9 cellular contexts compared by ENCODE assay signal in genomic region chr6:156718647-156719394, GRCh38. TPM values are rescaled to one million over a fixed set of nuclear protein-coding genes. Genes with fewer than 3 reads are reported as not detected.
DNase-seq lines count a peak whose midpoint lies in the region; ATAC-seq and TF ChIP-seq lines count a peak whose summit lies in the region.
"Had no signal": no experiment of that assay in that cellular context is flagged by ENCODE, and none has a peak within 500 bp of the region (broad histone marks: within the 10 kb centered on the region; RNA-seq: fewer than 3 reads in every experiment).

No MANE protein-coding gene starts in this region.

- H3K4me1 ChIP-seq in OCI-LY7 (ENCODE audit: insufficient read depth, low read length, poor library complexity, severe bottlenecking) (peaks cover 30% of the 10 kb centered on the region), esophagus muscularis mucosa (peaks cover 16 to 34% (median 29%) of the 10 kb centered on the region in 4 donors)

- in situ Hi-C loops in GM13976 (cut with MboI; ENCODE audit: low sequenced_read_pairs, unreplicated experiment) = no loop called here

- no peaks in the 10 kb centered on the region for H3K79me2 ChIP-seq in OCI-LY7 (ENCODE audit: insufficient read depth, low read depth, low read length)
- H3K79me2 ChIP-seq: parathyroid adenoma had no signal

- no peaks in the 10 kb centered on the region for H3K9me3 Mint-ChIP-seq in activated CD8-positive, alpha-beta T cell treated with anti-CD3 and anti-CD28 coated beads, Interleukin-2, amount 10 ng/mL, durations not matched to agents 7 days and 5 days (ENCODE audit: insufficient read depth)

- POLR2A ChIA-PET in OCI-LY7 (lab: Charles Lee) = interaction anchor here (0.7 kb wide), 1 partner anchor 36 kb away, joined by 7 read pairs; no protein-coding TSS in a partner anchor
- POLR2A ChIA-PET in activated CD8-positive, alpha-beta T cell treated with anti-CD3 and anti-CD28 coated beads, Interleukin-2, amount 10 ng/mL, durations not matched to agents 7 days and 5 days (lab: Charles Lee) = no interaction called here

- H3K27ac Mint-ChIP-seq in activated CD8-positive, alpha-beta T cell treated with anti-CD3 and anti-CD28 coated beads, Interleukin-2, amount 10 ng/mL, durations not matched to agents 7 days and 5 days = no peak overlapping the region

- no peak for TF ChIP-seq EP300 in esophagus muscularis mucosa (IDR thresholded peaks at IDR 0.05)

- H3K4me3 ChIP-seq in OCI-LY7 (ENCODE audit: low read depth, low read length, poor library complexity, severe bottlenecking) (no peak overlapping the region), esophagus muscularis mucosa (no peak overlapping the region)

- no peak for TF ChIP-seq POLR2A in esophagus muscularis mucosa (IDR thresholded peaks at IDR 0.05; ENCODE audit: low read depth)

- H3K36me3 ChIP-seq in OCI-LY7 (ENCODE audit: insufficient read depth, low read length) = no peaks in the 10 kb centered on the region
- no peaks in the 10 kb centered on the region for H3K36me3 ChIP-seq in esophagus muscularis mucosa

- no TSS peak for BruUV-seq in OCI-LY7 (replicated peaks; lab: Mats Ljungman, UMichigan)

- TF ChIP-seq CTCF in OCI-LY7 (conservative IDR thresholded peaks at IDR 0.05; ENCODE audit: low read length) (no peak), esophagus muscularis mucosa (IDR thresholded peaks at IDR 0.05) (no peak), GM13976 (IDR thresholded peaks at IDR 0.05; ENCODE audit: borderline replicate concordance, control extremely low read depth, extremely low read depth, insufficient read depth, missing control alignments) (no peak)

- DNase-seq in Daoy (ENCODE audit: low read depth) (peak; percentile 98), OCI-LY7 (ENCODE audit: low spot score) (no peak), esophagus muscularis mucosa (ENCODE audit: extremely low spot score) (no peak), posterior vena cava (ENCODE audit: low spot score) (peak; percentile 86), NCI-H128 (lab: John Stamatoyannopoulos, UW; ENCODE audit: unreplicated experiment) (no peak), NCI-H146 (lab: John Stamatoyannopoulos, UW) (no peak), GM13976 (ENCODE audit: low spot score) (no peak)
- no peak for DNase-seq in activated CD8-positive, alpha-beta T cell treated with anti-CD3 and anti-CD28 coated beads, Interleukin-2, amount 10 ng/mL, durations not matched to agents 7 days and 5 days

- H3K27me3 Mint-ChIP-seq in activated CD8-positive, alpha-beta T cell treated with anti-CD3 and anti-CD28 coated beads, Interleukin-2, amount 10 ng/mL, durations not matched to agents 7 days and 5 days (ENCODE audit: low read depth) = peaks cover 12% of the 10 kb centered on the region

- intact Hi-C loops in OCI-LY7 (cut with micrococcal nuclease; ENCODE audit: unreplicated experiment) = no loop called here
- intact Hi-C loops in esophagus muscularis mucosa (cut with DNase I) = no loop called here
- intact Hi-C loops in posterior vena cava (cut with DNase I) = no loop called here

- H3K9me3 ChIP-seq in OCI-LY7 (ENCODE audit: low read length) = no peaks in the 10 kb centered on the region
- H3K9me3 ChIP-seq in esophagus muscularis mucosa = no peaks in the 10 kb centered on the region

- peaks cover 9% of the 10 kb centered on the region for H3K4me1 Mint-ChIP-seq in activated CD8-positive, alpha-beta T cell treated with anti-CD3 and anti-CD28 coated beads, Interleukin-2, amount 10 ng/mL, durations not matched to agents 7 days and 5 days (ENCODE audit: low read depth)

- H3K36me3 Mint-ChIP-seq in activated CD8-positive, alpha-beta T cell treated with anti-CD3 and anti-CD28 coated beads, Interleukin-2, amount 10 ng/mL, durations not matched to agents 7 days and 5 days (ENCODE audit: low read depth) = no peaks in the 10 kb centered on the region

- 0 out of 2 replicates have a peak overlapping the region, but pooled peaks have one; percentile 56 for H3K4me2 ChIP-seq in OCI-LY7 (ENCODE audit: low read length)

- no peaks in the 10 kb centered on the region for H3K27me3 ChIP-seq in esophagus muscularis mucosa

- ATAC-seq in activated CD8-positive, alpha-beta T cell treated with anti-CD3 and anti-CD28 coated beads, Interleukin-2, amount 10 ng/mL, durations not matched to agents 7 days and 5 days = no peak

- H3K27ac ChIP-seq in OCI-LY7 (ENCODE audit: low read depth, low read length, poor library complexity, severe bottlenecking) (no peak overlapping the region), esophagus muscularis mucosa (replicated peaks in 1 of 4) (peak overlapping the region; percentile 84 to 92 (median 88))

- WGBS in esophagus muscularis mucosa = 80% methylated on average over 17 of the region's 18 CpGs

- H3K4me3 Mint-ChIP-seq in activated CD8-positive, alpha-beta T cell treated with anti-CD3 and anti-CD28 coated beads, Interleukin-2, amount 10 ng/mL, durations not matched to agents 7 days and 5 days = no peak overlapping the region

- H2AFZ ChIP-seq in OCI-LY7 (ENCODE audit: low read length) = no peak overlapping the region; the same call in 1 of the 2 replicates

- CTCF ChIA-PET in OCI-LY7 (lab: Charles Lee; ENCODE audit: unreplicated experiment) = no interaction called here
- CTCF ChIA-PET in activated CD8-positive, alpha-beta T cell treated with anti-CD3 and anti-CD28 coated beads, Interleukin-2, amount 10 ng/mL, durations not matched to agents 7 days and 5 days (lab: Charles Lee) = no interaction called here

- no peaks in the 10 kb centered on the region for H4K20me1 ChIP-seq in OCI-LY7 (ENCODE audit: insufficient read depth, low read length)

- H3K9me2 ChIP-seq in OCI-LY7 (ENCODE audit: insufficient read depth, low read length) = no peaks in the 10 kb centered on the region

RNA-seq across cellular contexts. Expression of gene ARID1B, which starts 58.4 kb away (rescaled TPM):
- 15.7 and 16.3 TPM in 2 replicates for total RNA-seq in Daoy (2014; rRNA removed; shearing (Covaris generic))
- total RNA-seq in OCI-LY7 (2014; rRNA removed; shearing (Covaris generic)) = 71.8 and 90.1 TPM in 2 replicates
- 164 and 170 TPM in 2 replicates for total RNA-seq in OCI-LY7 (2022)
- 10 to 100 TPM; 55.0 to 87.2 (median 72.7) TPM for total RNA-seq in esophagus muscularis mucosa
- total RNA-seq in posterior vena cava = 10 to 100 TPM; 79.3 to 84.6 TPM
- total RNA-seq in activated CD8-positive, alpha-beta T cell treated with anti-CD3 and anti-CD28 coated beads, Interleukin-2, amount 10 ng/mL, durations not matched to agents 7 days and 5 days = 10 to 100 TPM; 60.9 to 62.4 TPM

Comparison
In these comparisons a context has a peak if more than half of its experiments do, and no peak if none do; other contexts are left out.
1. DNase-seq: peak in Daoy (single experiment) and posterior vena cava (single experiment); none in OCI-LY7 (single experiment), esophagus muscularis mucosa (single experiment), NCI-H128 (single experiment), activated CD8-positive, alpha-beta T cell treated with anti-CD3 and anti-CD28 coated beads, Interleukin-2, amount 10 ng/mL, durations not matched to agents 7 days and 5 days (single experiment), NCI-H146 (single experiment) and GM13976 (single experiment).